ENCODE assay signal across 8 cellular contexts in the genomic region with DNA sequence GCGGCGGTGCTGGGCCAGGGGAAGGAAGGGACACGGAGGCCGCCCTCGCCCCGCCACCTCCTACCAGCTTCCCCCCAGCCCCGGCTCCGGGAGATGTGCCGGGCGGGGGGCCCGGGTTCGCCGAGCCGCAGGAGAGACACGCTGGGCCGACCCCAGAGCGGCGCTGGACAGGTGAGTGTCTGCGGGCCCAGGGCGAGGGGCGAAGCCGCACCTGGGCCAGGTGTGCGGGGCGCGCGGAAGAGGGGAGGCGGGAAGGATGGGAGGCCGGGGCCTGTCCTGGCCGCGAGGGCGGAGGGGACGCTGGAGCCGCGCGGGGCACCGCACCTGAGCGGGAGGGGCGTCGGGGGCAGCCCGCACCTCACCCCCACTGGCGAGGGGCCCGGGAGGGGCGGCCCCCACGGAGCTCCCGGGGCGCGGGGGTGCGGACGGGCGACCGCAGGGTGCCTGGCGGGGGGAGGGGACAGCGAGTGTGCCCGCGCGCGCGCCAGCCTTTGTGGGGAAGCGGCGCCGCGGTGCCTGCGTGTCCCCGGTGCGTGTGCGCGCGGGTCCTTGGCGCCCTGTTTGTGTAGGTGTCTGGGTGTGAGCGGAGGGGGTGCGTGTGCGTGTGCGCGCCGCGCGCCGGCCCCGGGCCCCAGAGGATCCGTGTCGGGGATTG.
DNase-seq lines count a peak whose midpoint lies in the region; ATAC-seq, FAIRE-seq and TF ChIP-seq lines count a peak whose summit lies in the region.
"Not testable (repeated sequence)": the region's sequence is repeated elsewhere in the genome, so short reads cannot be mapped to it uniquely, and the experiment has no call there.

No MANE protein-coding gene starts in this region.

- H3K4me3 ChIP-seq in DOHH2 (ENCODE audit: low read length) (peak overlapping the region; percentile 91), adipocyte (ENCODE audit: low read length) (peak overlapping the region; percentile 86), epithelial cell of esophagus (ENCODE audit: low read length) (peak overlapping the region; percentile 54), kidney (ENCODE audit: low read length in 2 of 2) (peak overlapping the region; percentile 29 to 59), pancreas (peak overlapping the region; percentile 51 to 73 (median 70)), thyroid gland (replicated peaks in 1 of 3) (peak overlapping the region; percentile 56 to 88 (median 64))

- TF ChIP-seq POLR2A in thyroid gland (IDR thresholded peaks at IDR 0.05): not testable (repeated sequence)

- FAIRE-seq in kidney (lab: Jason Lieb, UNC); pancreas (lab: Jason Lieb, UNC): not testable (repeated sequence)

- H3K4me3 Mint-ChIP-seq in T-helper 1 cell treated with Interleukin-12 subunit alpha and Interleukin-12 subunit beta and Interleukin-4 antibody, amounts not matched to agents 30 μg/mL and 1 μg/mL, for 36 hours: peak overlapping the region; percentile 92

- H3K27ac Mint-ChIP-seq in T-helper 1 cell treated with Interleukin-12 subunit alpha and Interleukin-12 subunit beta and Interleukin-4 antibody, amounts not matched to agents 30 μg/mL and 1 μg/mL, for 36 hours: peak overlapping the region; percentile 36

- H3K79me2 ChIP-seq in DOHH2 (ENCODE audit: control insufficient read depth, low read length): peaks cover 53% of the 10 kb centered on the region

- H3K27me3 Mint-ChIP-seq in T-helper 1 cell treated with Interleukin-12 subunit alpha and Interleukin-12 subunit beta and Interleukin-4 antibody, amounts not matched to agents 30 μg/mL and 1 μg/mL, for 36 hours (ENCODE audit: low read depth): peaks cover 59% of the 10 kb centered on the region

- 0 to 1% methylated on average over 37 to 81 of the region's 81 CpGs for WGBS in pancreas, 2 donors
- 0 to 10% methylated on average over 2 to 14 of the region's 81 CpGs for WGBS in thyroid gland, 2 donors

- H3K4me2 ChIP-seq in DOHH2 (ENCODE audit: low read length): peak overlapping the region; percentile 53

- H3K27me3 ChIP-seq in DOHH2 (ENCODE audit: control insufficient read depth, low read length); adipocyte (replicated peaks; ENCODE audit: control insufficient read depth, insufficient read depth, low read length); pancreas; thyroid gland: not testable (repeated sequence)

- peak overlapping the region; percentile 72 for H3K9ac ChIP-seq in adipocyte (ENCODE audit: low read length)
- H3K9ac ChIP-seq in kidney (ENCODE audit: low read length in 2 of 2): not testable (repeated sequence)

- not testable (repeated sequence) for TF ChIP-seq CTCF in DOHH2 (IDR thresholded peaks at IDR 0.05; ENCODE audit: low read depth, low read length, poor library complexity, severe bottlenecking); epithelial cell of esophagus (IDR thresholded peaks at IDR 0.05; ENCODE audit: insufficient read depth, low read depth, low read length, missing control alignments); kidney (IDR thresholded peaks at IDR 0.05; ENCODE audit: borderline replicate concordance, extremely low read depth, insufficient read depth); pancreas (IDR thresholded peaks at IDR 0.05); thyroid gland (IDR thresholded peaks at IDR 0.05)

- DNase-seq in MV-4-11 (lab: John Stamatoyannopoulos, UW) (peak; percentile 3), adipocyte (ENCODE audit: low read depth) (peak; percentile 61), kidney (peak; percentile 81), pancreas (peak in 5 of 6 donors; percentile 23 to 71 (median 49)), thyroid gland (peak; percentile 37 to 42)
- DNase-seq in epithelial cell of esophagus (ENCODE audit: low read depth): not testable (repeated sequence)

- ATAC-seq in pancreas: peak in 3 of 4 donors; percentile 2 to 17 (median 17)

- peaks cover 27% of the 10 kb centered on the region for H3K4me1 Mint-ChIP-seq in T-helper 1 cell treated with Interleukin-12 subunit alpha and Interleukin-12 subunit beta and Interleukin-4 antibody, amounts not matched to agents 30 μg/mL and 1 μg/mL, for 36 hours (ENCODE audit: low read depth)

- not testable (repeated sequence) for H3K9me3 ChIP-seq in DOHH2 (ENCODE audit: control insufficient read depth, insufficient read depth, low read length); adipocyte (ENCODE audit: control insufficient read depth, low read length); kidney (ENCODE audit: control insufficient read depth in 1 of 2, low read length in 2 of 2); pancreas; thyroid gland

- H3K36me3 Mint-ChIP-seq in T-helper 1 cell treated with Interleukin-12 subunit alpha and Interleukin-12 subunit beta and Interleukin-4 antibody, amounts not matched to agents 30 μg/mL and 1 μg/mL, for 36 hours (ENCODE audit: low read depth): not testable (repeated sequence)

- H3K27ac ChIP-seq in DOHH2 (ENCODE audit: low read depth, low read length): peak overlapping the region; percentile 38
- not testable (repeated sequence) for H3K27ac ChIP-seq in kidney (ENCODE audit: low read depth in 2 of 2, low read length in 2 of 2); pancreas; thyroid gland

- H3K9me2 ChIP-seq in DOHH2 (replicated peaks; ENCODE audit: control insufficient read depth, low read length): not testable (repeated sequence)

- not testable (repeated sequence) for H4K20me1 ChIP-seq in DOHH2 (ENCODE audit: control insufficient read depth, insufficient read depth, low read depth, low read length)

- H3K4me1 ChIP-seq in DOHH2 (ENCODE audit: control insufficient read depth, low read length) (peaks cover 63% of the 10 kb centered on the region), thyroid gland (peaks cover 10 to 13% of the 10 kb centered on the region in 2 donors)
- not testable (repeated sequence) for H3K4me1 ChIP-seq in adipocyte (ENCODE audit: control insufficient read depth, insufficient read depth, low read length); kidney (ENCODE audit: control insufficient read depth in 1 of 2, insufficient read depth in 1 of 2, low read depth in 1 of 2, low read length in 2 of 2); pancreas

- not testable (repeated sequence) for H3F3A ChIP-seq in DOHH2 (ENCODE audit: control insufficient read depth, insufficient read depth)

- H3K9me3 Mint-ChIP-seq in T-helper 1 cell treated with Interleukin-12 subunit alpha and Interleukin-12 subunit beta and Interleukin-4 antibody, amounts not matched to agents 30 μg/mL and 1 μg/mL, for 36 hours: not testable (repeated sequence)

- H3K36me3 ChIP-seq in DOHH2 (ENCODE audit: control insufficient read depth, low read length); adipocyte (ENCODE audit: control insufficient read depth, insufficient read depth, low read length, severe bottlenecking); kidney (ENCODE audit: control insufficient read depth in 1 of 2, insufficient read depth in 2 of 2, low read length in 2 of 2); pancreas; thyroid gland: not testable (repeated sequence)

- intact Hi-C loops in kidney (cut with DNase I); pancreas (cut with DNase I); thyroid gland (cut with DNase I): not testable (repeated sequence)
